ENCODE assay signal across 8 cellular contexts in the genomic region with DNA sequence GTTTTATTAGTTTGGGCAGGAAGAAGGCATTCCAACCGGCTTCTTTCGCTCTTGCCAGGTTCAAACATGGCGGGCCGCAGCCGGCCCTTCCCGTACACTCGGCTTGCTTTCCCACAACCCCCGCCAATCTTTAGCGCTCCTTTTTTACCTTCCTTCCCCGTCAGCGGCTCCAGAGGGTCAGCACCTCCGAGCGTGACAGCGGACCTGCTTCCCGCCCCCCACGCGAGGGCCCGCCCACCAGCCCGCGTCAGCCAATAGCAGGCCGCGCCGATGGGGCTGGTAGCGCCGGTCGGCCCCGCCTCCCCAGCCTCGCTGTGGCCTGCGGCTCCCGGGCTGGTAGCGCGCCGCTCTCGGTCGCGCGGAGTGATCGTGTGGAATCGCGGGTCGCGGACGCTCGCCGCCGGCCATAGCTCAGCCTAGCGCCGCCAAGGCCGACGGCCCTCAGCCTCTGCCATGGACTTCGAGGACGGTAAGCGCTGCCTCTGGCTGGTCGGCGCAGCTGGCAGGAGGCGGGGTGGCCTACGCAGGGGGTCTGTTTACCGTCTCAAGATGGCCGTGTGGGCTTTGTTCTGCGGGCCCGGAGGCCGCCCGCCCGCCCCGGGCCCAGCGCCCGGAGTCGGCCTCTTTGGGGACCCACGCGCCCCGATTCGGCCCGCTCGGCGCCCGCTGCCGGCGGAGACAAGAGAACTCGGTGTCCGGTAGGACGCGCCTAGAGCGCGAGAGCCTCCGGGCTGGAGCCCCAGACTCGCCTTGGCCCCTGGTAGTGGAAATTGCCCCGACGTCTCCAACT. TPM values are rescaled to one million over a fixed set of nuclear protein-coding genes. Genes with fewer than 3 reads are reported as not detected.
DNase-seq lines count a peak whose midpoint lies in the region; ATAC-seq, FAIRE-seq and TF ChIP-seq lines count a peak whose summit lies in the region.

A gene with protein sequence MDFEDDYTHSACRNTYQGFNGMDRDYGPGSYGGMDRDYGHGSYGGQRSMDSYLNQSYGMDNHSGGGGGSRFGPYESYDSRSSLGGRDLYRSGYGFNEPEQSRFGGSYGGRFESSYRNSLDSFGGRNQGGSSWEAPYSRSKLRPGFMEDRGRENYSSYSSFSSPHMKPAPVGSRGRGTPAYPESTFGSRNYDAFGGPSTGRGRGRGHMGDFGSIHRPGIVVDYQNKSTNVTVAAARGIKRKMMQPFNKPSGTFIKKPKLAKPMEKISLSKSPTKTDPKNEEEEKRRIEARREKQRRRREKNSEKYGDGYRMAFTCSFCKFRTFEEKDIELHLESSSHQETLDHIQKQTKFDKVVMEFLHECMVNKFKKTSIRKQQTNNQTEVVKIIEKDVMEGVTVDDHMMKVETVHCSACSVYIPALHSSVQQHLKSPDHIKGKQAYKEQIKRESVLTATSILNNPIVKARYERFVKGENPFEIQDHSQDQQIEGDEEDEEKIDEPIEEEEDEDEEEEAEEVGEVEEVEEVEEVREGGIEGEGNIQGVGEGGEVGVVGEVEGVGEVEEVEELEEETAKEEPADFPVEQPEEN (plus strand): TSS at position 306 of the 790 bp plus-strand sequence. CDS start 148 bp downstream, at position 454.

- peaks cover 21% of the 10 kb centered on the region for H3K36me3 Mint-ChIP-seq in Caco-2 (ENCODE audit: insufficient read depth, unreplicated experiment)
- H3K36me3 Mint-ChIP-seq in activated CD8-positive, alpha-beta memory T cell treated with anti-CD3 and anti-CD28 coated beads, Interleukin-2, amount 10 ng/mL, durations not matched to agents 7 days and 5 days: peaks cover 12% of the 10 kb centered on the region

- intact Hi-C loops in Caco-2 (cut with micrococcal nuclease; ENCODE audit: unreplicated experiment): loop anchor here (2.0 to 10.0 kb wide), 2 partner anchors 186 to 470 kb away; a partner anchor contains a TSS

- DNase-seq in Caco-2 (peak; percentile 97), HTR-8/SVneo (ENCODE audit: insufficient read length, low spot score) (peak; percentile 93), NT2/D1 (ENCODE audit: low read depth, low spot score) (peak; percentile 95), mesenteric fat pad (ENCODE audit: low spot score) (peak; percentile 98)
- peak; percentile 96 for DNase-seq in activated CD8-positive, alpha-beta memory T cell treated with anti-CD3 and anti-CD28 coated beads, Interleukin-2, amount 10 ng/mL, durations not matched to agents 7 days and 5 days
- peak; percentile 93 for DNase-seq in stimulated activated CD8-positive, alpha-beta memory T cell treated with anti-CD3 and anti-CD28 coated beads, Interleukin-15, amount 100 ng/mL, for 24 hours (ENCODE audit: low read depth)

- CTCF ChIA-PET in Caco-2 (lab: Charles Lee): no interaction called here
- CTCF ChIA-PET in activated CD8-positive, alpha-beta memory T cell treated with anti-CD3 and anti-CD28 coated beads, Interleukin-2, amount 10 ng/mL, durations not matched to agents 7 days and 5 days (lab: Charles Lee): interaction anchor here (2.6 kb wide), 1 partner anchor 152 kb away, joined by 9 read pairs; no protein-coding TSS in a partner anchor

- H3K36me3 ChIP-seq in Caco-2 (ENCODE audit: control insufficient read depth, insufficient read depth, low read length) (no peaks in the 10 kb centered on the region), NT2/D1 (ENCODE audit: insufficient read depth, insufficient read length, low read length) (peaks cover 27% of the 10 kb centered on the region), endocrine pancreas (ENCODE audit: control insufficient read depth, insufficient read depth, low read length) (no peaks in the 10 kb centered on the region)

- peak within 1 kb of the TSS; percentile 80 for H3K4me3 Mint-ChIP-seq in Caco-2 (ENCODE audit: unreplicated experiment)
- H3K4me3 Mint-ChIP-seq in activated CD8-positive, alpha-beta memory T cell treated with anti-CD3 and anti-CD28 coated beads, Interleukin-2, amount 10 ng/mL, durations not matched to agents 7 days and 5 days: peak within 1 kb of the TSS; percentile 93

- H3K27me3 ChIP-seq in Caco-2 (replicated peaks; ENCODE audit: control insufficient read depth, insufficient read depth, low read length) (no peaks in the 10 kb centered on the region), NT2/D1 (ENCODE audit: insufficient read depth, insufficient read length) (no peaks in the 10 kb centered on the region), endocrine pancreas (ENCODE audit: control insufficient read depth, insufficient read depth, low read length) (no peaks in the 10 kb centered on the region)

- POLR2A ChIA-PET in Caco-2 (lab: Charles Lee): no interaction called here

- no peaks in the 10 kb centered on the region for H3K27me3 Mint-ChIP-seq in Caco-2 (ENCODE audit: insufficient read depth, unreplicated experiment)
- H3K27me3 Mint-ChIP-seq in activated CD8-positive, alpha-beta memory T cell treated with anti-CD3 and anti-CD28 coated beads, Interleukin-2, amount 10 ng/mL, durations not matched to agents 7 days and 5 days: peaks cover 15% of the 10 kb centered on the region

- TF ChIP-seq CTCF in Caco-2 (IDR thresholded peaks at IDR 0.05; ENCODE audit: insufficient read depth in 1 of 2, low read depth in 1 of 2, low read length in 1 of 2, severe bottlenecking in 1 of 2, unreplicated experiment in 1 of 2): no peak

- no peaks in the 10 kb centered on the region for H3K9me3 Mint-ChIP-seq in Caco-2 (ENCODE audit: unreplicated experiment)
- no peaks in the 10 kb centered on the region for H3K9me3 Mint-ChIP-seq in activated CD8-positive, alpha-beta memory T cell treated with anti-CD3 and anti-CD28 coated beads, Interleukin-2, amount 10 ng/mL, durations not matched to agents 7 days and 5 days (ENCODE audit: low read depth)

- peak within 1 kb of the TSS; percentile 82 for H3K4me3 ChIP-seq in Caco-2 (ENCODE audit: low read depth, low read length)
- peak within 1 kb of the TSS; percentile 72 for H3K4me3 ChIP-seq in NT2/D1 (ENCODE audit: insufficient read length, low read depth)
- peak within 1 kb of the TSS; percentile 98 for H3K4me3 ChIP-seq in endocrine pancreas (ENCODE audit: control insufficient read depth, insufficient read depth, low read length)

- H3K9me3 ChIP-seq in Caco-2 (no peaks in the 10 kb centered on the region), NT2/D1 (ENCODE audit: insufficient read depth, low read length) (no peaks in the 10 kb centered on the region), endocrine pancreas (ENCODE audit: control insufficient read depth, low read length) (no peaks in the 10 kb centered on the region)

- FAIRE-seq in HTR-8/SVneo (lab: Jason Lieb, UNC): peak; percentile 97

- ATAC-seq in GM21367 (IDR thresholded peaks at IDR 0.05; ENCODE audit: unreplicated experiment): peak; percentile 96
- peak; percentile 98 for ATAC-seq in activated CD8-positive, alpha-beta memory T cell treated with anti-CD3 and anti-CD28 coated beads, Interleukin-2, amount 10 ng/mL, durations not matched to agents 7 days and 5 days

- H3K9ac ChIP-seq in NT2/D1 (ENCODE audit: insufficient read length, low read depth) (peak within 1 kb of the TSS; percentile 85), endocrine pancreas (ENCODE audit: control insufficient read depth, insufficient read depth, low read length) (peak within 1 kb of the TSS; percentile 58)

- peaks cover 23% of the 10 kb centered on the region for H3K4me1 Mint-ChIP-seq in Caco-2 (ENCODE audit: low read depth, unreplicated experiment)
- peaks cover 37% of the 10 kb centered on the region for H3K4me1 Mint-ChIP-seq in activated CD8-positive, alpha-beta memory T cell treated with anti-CD3 and anti-CD28 coated beads, Interleukin-2, amount 10 ng/mL, durations not matched to agents 7 days and 5 days

- H3K4me1 ChIP-seq in Caco-2 (peaks cover 36% of the 10 kb centered on the region), NT2/D1 (ENCODE audit: insufficient read depth, insufficient read length) (no peaks in the 10 kb centered on the region), endocrine pancreas (ENCODE audit: control insufficient read depth, insufficient read depth, low read length) (peaks cover 31% of the 10 kb centered on the region)

- H3K27ac Mint-ChIP-seq in Caco-2 (ENCODE audit: unreplicated experiment): peak within 1 kb of the TSS; percentile 87
- peak within 1 kb of the TSS; percentile 95 for H3K27ac Mint-ChIP-seq in activated CD8-positive, alpha-beta memory T cell treated with anti-CD3 and anti-CD28 coated beads, Interleukin-2, amount 10 ng/mL, durations not matched to agents 7 days and 5 days

- no TSS peak for BruUV-seq in Caco-2 (replicated peaks; lab: Mats Ljungman, UMichigan)

RNA-seq across cellular contexts. Expression of the gene that starts here (rescaled TPM):
- 31.7 and 32.3 TPM in 2 replicates for total RNA-seq in Caco-2 (2022)
- 10 to 100 TPM; 16.3 to 19.9 TPM for total RNA-seq in activated CD8-positive, alpha-beta memory T cell treated with anti-CD3 and anti-CD28 coated beads, Interleukin-2, amount 10 ng/mL, durations not matched to agents 7 days and 5 days
- total RNA-seq in mesenteric fat pad: 15.4 TPM

Comparison
In these comparisons a context has a peak if more than half of its experiments do, and no peak if none do; other contexts are left out.
1. Peak in every context shown above with its lines: DNase-seq, ATAC-seq and H3K4me3 ChIP-seq.